Comparison of ENCODE assay signal across 25 cellular contexts in the genomic region with DNA sequence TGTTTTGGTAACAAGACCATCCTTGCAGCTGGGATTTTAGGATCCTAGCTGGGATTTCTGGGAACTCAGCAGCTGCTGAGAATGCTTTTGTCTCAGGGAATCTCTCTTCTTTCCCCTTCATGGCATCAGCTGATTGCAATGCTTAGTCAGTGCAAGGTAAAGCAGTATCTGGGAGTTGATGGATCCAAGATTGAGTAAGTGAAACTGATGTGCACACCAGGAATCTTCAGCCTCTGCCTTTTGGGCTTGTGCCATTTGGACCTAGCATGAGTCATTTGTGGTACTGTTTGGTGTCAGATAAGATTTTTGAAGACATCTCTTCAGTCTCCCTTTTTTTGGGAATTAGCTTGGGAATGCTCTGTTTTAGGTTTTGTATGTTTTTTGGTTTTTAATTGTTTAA.
DNase-seq lines count a peak whose midpoint lies in the region; ATAC-seq and TF ChIP-seq lines count a peak whose summit lies in the region.
"Had no signal": no experiment of that assay in that cellular context is flagged by ENCODE, and none has a peak within 500 bp of the region (broad histone marks: within the 10 kb centered on the region; RNA-seq: fewer than 3 reads in every experiment).

No MANE protein-coding gene starts in this region.

- intact Hi-C loops in left lung (cut with DNase I), result no loop called here

- no peak overlapping the region for H3K4me3 ChIP-seq in brain microvascular endothelial cell (ENCODE audit: low read depth, low read length)
- H3K4me3 ChIP-seq in foreskin fibroblast (ENCODE audit: low read depth in 1 of 2, low read length in 2 of 2), result no peak overlapping the region
- no peak overlapping the region for H3K4me3 ChIP-seq in left lung
- H3K4me3 ChIP-seq: ascending aorta, coronary artery, gastroesophageal sphincter, pancreas, right lobe of liver had no signal

- H3K27ac ChIP-seq in brain microvascular endothelial cell (no peak overlapping the region), left lung (no peak overlapping the region)
- H3K27ac ChIP-seq: ascending aorta, C4-2B, coronary artery, gastroesophageal sphincter, pancreas, right lobe of liver had no signal

- TF ChIP-seq POLR2A in erythroblast (IDR thresholded peaks at IDR 0.05; ENCODE audit: low read length), result no peak

- in situ Hi-C loops in brain microvascular endothelial cell (cut with HindIII; ENCODE audit: low pct_ligation_motif_present, low sequenced_read_pairs), result no loop called here

- TF ChIP-seq CTCF in HFFc6 (IDR thresholded peaks at IDR 0.05) (no peak), brain microvascular endothelial cell (IDR thresholded peaks at IDR 0.05; ENCODE audit: low read depth, low read length, missing control alignments) (no peak), foreskin fibroblast (IDR thresholded peaks at IDR 0.05; ENCODE audit: low read depth, low read length) (no peak), left lung (IDR thresholded peaks at IDR 0.05) (no peak)

- no peak for ATAC-seq in stimulated activated effector memory CD8-positive, alpha-beta T cell treated with anti-CD3 and anti-CD28 coated beads, Interleukin-12 subunit alpha, Interleukin-12 subunit beta, amount 100 ng/mL, for 72 hours
- ATAC-seq in GM18519 (IDR thresholded peaks at IDR 0.05; ENCODE audit: low FRiP score, unreplicated experiment) (no peak), left lung (no peak)
- ATAC-seq: gastroesophageal sphincter; HCT116; naive thymus-derived CD8-positive, alpha-beta T cell; pancreas had no signal

- peaks cover 18% of the 10 kb centered on the region for H3K4me1 Mint-ChIP-seq in HFFc6 (ENCODE audit: low read depth)
- no peaks in the 10 kb centered on the region for H3K4me1 Mint-ChIP-seq in stimulated activated effector memory CD8-positive, alpha-beta T cell treated with anti-CD3 and anti-CD28 coated beads, Interleukin-12 subunit alpha, Interleukin-12 subunit beta, amount 100 ng/mL, for 72 hours
- H3K4me1 Mint-ChIP-seq: activated B cell treated with CpG ODN at 0.5 μM for 24 hours; activated CD4-positive, alpha-beta memory T cell treated with anti-CD3 and anti-CD28 coated beads, Interleukin-2, amount 10 ng/mL, durations not matched to agents 7 days and 5 days; naive thymus-derived CD8-positive, alpha-beta T cell had no signal

- H3K27me3 ChIP-seq in brain microvascular endothelial cell (replicated peaks) (no peaks in the 10 kb centered on the region), left lung (no peaks in the 10 kb centered on the region)
- H3K27me3 ChIP-seq: ascending aorta, gastroesophageal sphincter, pancreas, right lobe of liver had no signal

- H3K9me3 Mint-ChIP-seq in HFFc6, result no peaks in the 10 kb centered on the region
- H3K9me3 Mint-ChIP-seq in stimulated activated effector memory CD8-positive, alpha-beta T cell treated with anti-CD3 and anti-CD28 coated beads, Interleukin-12 subunit alpha, Interleukin-12 subunit beta, amount 100 ng/mL, for 72 hours, result peaks cover 3% of the 10 kb centered on the region
- H3K9me3 Mint-ChIP-seq: activated CD4-positive, alpha-beta memory T cell treated with anti-CD3 and anti-CD28 coated beads, Interleukin-2, amount 10 ng/mL, durations not matched to agents 7 days and 5 days had no signal

- H3K4me3 Mint-ChIP-seq in HFFc6, result no peak overlapping the region
- no peak overlapping the region for H3K4me3 Mint-ChIP-seq in stimulated activated effector memory CD8-positive, alpha-beta T cell treated with anti-CD3 and anti-CD28 coated beads, Interleukin-12 subunit alpha, Interleukin-12 subunit beta, amount 100 ng/mL, for 72 hours
- H3K4me3 Mint-ChIP-seq: activated B cell treated with CpG ODN at 0.5 μM for 24 hours; activated CD4-positive, alpha-beta memory T cell treated with anti-CD3 and anti-CD28 coated beads, Interleukin-2, amount 10 ng/mL, durations not matched to agents 7 days and 5 days; naive thymus-derived CD8-positive, alpha-beta T cell had no signal

- H3K36me3 ChIP-seq in brain microvascular endothelial cell (replicated peaks) (no peaks in the 10 kb centered on the region), left lung (no peaks in the 10 kb centered on the region)
- H3K36me3 ChIP-seq: ascending aorta, gastroesophageal sphincter, pancreas, right lobe of liver had no signal

- H3K27me3 Mint-ChIP-seq in HFFc6 (ENCODE audit: insufficient read depth), result no peaks in the 10 kb centered on the region
- H3K27me3 Mint-ChIP-seq: activated B cell treated with CpG ODN at 0.5 μM for 24 hours; activated CD4-positive, alpha-beta memory T cell treated with anti-CD3 and anti-CD28 coated beads, Interleukin-2, amount 10 ng/mL, durations not matched to agents 7 days and 5 days had no signal

- H3K27ac Mint-ChIP-seq in HFFc6, result no peak overlapping the region
- no peak overlapping the region for H3K27ac Mint-ChIP-seq in stimulated activated effector memory CD8-positive, alpha-beta T cell treated with anti-CD3 and anti-CD28 coated beads, Interleukin-12 subunit alpha, Interleukin-12 subunit beta, amount 100 ng/mL, for 72 hours
- H3K27ac Mint-ChIP-seq: activated B cell treated with CpG ODN at 0.5 μM for 24 hours; activated CD4-positive, alpha-beta memory T cell treated with anti-CD3 and anti-CD28 coated beads, Interleukin-2, amount 10 ng/mL, durations not matched to agents 7 days and 5 days; naive thymus-derived CD8-positive, alpha-beta T cell had no signal

- no peaks in the 10 kb centered on the region for H3K9me3 ChIP-seq in left lung
- H3K9me3 ChIP-seq: ascending aorta, gastroesophageal sphincter, pancreas, right lobe of liver had no signal

- H3K4me1 ChIP-seq in left lung, result no peaks in the 10 kb centered on the region
- H3K4me1 ChIP-seq: ascending aorta, gastroesophageal sphincter had no signal

- DNase-seq in AG08395 (ENCODE audit: low spot score) (peak; percentile 2), HFFc6 (peak; percentile 3), brain microvascular endothelial cell (peak; percentile 44), foreskin fibroblast (peak; percentile 31 to 53), erythroblast (lab: John Stamatoyannopoulos, UW) (no peak), left lung (no peak)
- no peak for DNase-seq in stimulated activated effector memory CD8-positive, alpha-beta T cell treated with anti-CD3 and anti-CD28 coated beads, Interleukin-12 subunit alpha, Interleukin-12 subunit beta, amount 100 ng/mL, for 72 hours (ENCODE audit: low spot score in 2 of 2)
- DNase-seq: activated B cell treated with CpG ODN at 0.5 μM for 24 hours; activated CD4-positive, alpha-beta memory T cell treated with anti-CD3 and anti-CD28 coated beads, Interleukin-2, amount 10 ng/mL, durations not matched to agents 7 days and 5 days; activated naive CD4-positive, alpha-beta T cell treated with Interleukin-2 at 50 U/mL for 16 hours; activated T-cell treated with anti-CD3 and anti-CD28 coated beads for 4 hours; GDM1; naive thymus-derived CD8-positive, alpha-beta T cell; NCI-H1436; NCI-H524 treated with DMSO at 0.1 percent for 48 hours; pancreas; right lobe of liver; stimulated activated CD4-positive, alpha-beta T cell treated with anti-CD3 and anti-CD28 coated beads, Interleukin-15, amount 100 ng/mL, for 24 hours; T-helper 9 cell had no signal

- no peaks in the 10 kb centered on the region for H3K36me3 Mint-ChIP-seq in HFFc6 (ENCODE audit: low read depth)
- H3K36me3 Mint-ChIP-seq in stimulated activated effector memory CD8-positive, alpha-beta T cell treated with anti-CD3 and anti-CD28 coated beads, Interleukin-12 subunit alpha, Interleukin-12 subunit beta, amount 100 ng/mL, for 72 hours, result no peaks in the 10 kb centered on the region
- H3K36me3 Mint-ChIP-seq: naive thymus-derived CD8-positive, alpha-beta T cell had no signal

Comparison
In these comparisons a context has a peak if more than half of its experiments do, and no peak if none do; other contexts are left out.
1. DNase-seq: peak in AG08395 (single experiment), HFFc6 (single experiment), brain microvascular endothelial cell (single experiment) and foreskin fibroblast (2 of 2); none in stimulated activated effector memory CD8-positive, alpha-beta T cell treated with anti-CD3 and anti-CD28 coated beads, Interleukin-12 subunit alpha, Interleukin-12 subunit beta, amount 100 ng/mL, for 72 hours (0 of 2), erythroblast (0 of 2) and left lung (0 of 2).